In genomic region chr5:91381134-91381773, GRCh38 we compare ENCODE assay signal across 8 cellular contexts. TPM values are rescaled to one million over a fixed set of nuclear protein-coding genes. Genes with fewer than 3 reads are reported as not detected.
A peak's percentile ranks its signal among the peaks of the same experiment; 100 is the strongest.
DNase-seq lines count a peak whose midpoint lies in the region; ATAC-seq, FAIRE-seq and TF ChIP-seq lines count a peak whose summit lies in the region.

No MANE protein-coding gene starts in this region.

- H3K4me2 ChIP-seq in GM23338: peak overlapping the region; percentile 79

- H3K4me3 ChIP-seq in GM23338 (peak overlapping the region; percentile 69), skin epidermis (peak overlapping the region; percentile 61 to 84 (median 69))

- peaks cover 10% of the 10 kb centered on the region for H3K79me2 ChIP-seq in GM23338 (replicated peaks; ENCODE audit: insufficient read depth)

- POLR2A ChIA-PET in T-cell (lab: Charles Lee): interaction anchor here (0.6 to 2.1 kb wide), 28 partner anchors 10 to 972 kb away, joined by 3 to 22 read pairs (median 6); partner anchors contain the start of genes CETN3 (in 2 of the 2) and LYSMD3 (in 1 of the 2)

- CTCF ChIA-PET in T-cell (lab: Charles Lee): interaction anchor here in 1 of 2 donors (0.7 to 1.2 kb wide), 6 partner anchors 50 to 907 kb away, joined by 3 to 4 read pairs (median 3); partner anchors contain the start of genes MBLAC2 and POLR3G

- ATAC-seq in GM23338 (no peak), T-cell (replicated peaks in 1 of 4) (no peak), left colon (no peak)

- intact Hi-C loops in left colon (cut with DNase I, micrococcal nuclease): loop anchor here (5.0 to 10.0 kb wide), 3 partner anchors 99 to 276 kb away; no protein-coding TSS in a partner anchor

- no peaks in the 10 kb centered on the region for H4K20me1 ChIP-seq in GM23338 (replicated peaks; ENCODE audit: insufficient read depth)

- H3K4me1 Mint-ChIP-seq in GM23338 (peaks cover 16% of the 10 kb centered on the region), T-cell (peaks cover 29 to 41% (median 40%) of the 10 kb centered on the region in 3 donors)

- peak overlapping the region; percentile 94 for H3K27ac ChIP-seq in GM23338 (ENCODE audit: low read depth)
- peak overlapping the region; percentile 62 to 100 (median 97) for H3K27ac ChIP-seq in skin epidermis

- H3K36me3 ChIP-seq in GM23338 (ENCODE audit: insufficient read depth): no peaks in the 10 kb centered on the region

- FAIRE-seq in frontal cortex (lab: Jason Lieb, UNC): peak; percentile 70

- H3K9me2 ChIP-seq in GM23338 (ENCODE audit: insufficient read depth): no peaks in the 10 kb centered on the region

- H3K4me3 Mint-ChIP-seq in GM23338 (peak overlapping the region; percentile 90), T-cell (peak overlapping the region; percentile 91 to 96 (median 92))

- TF ChIP-seq CTCF in GM23338 (conservative IDR thresholded peaks at IDR 0.05; ENCODE audit: low read depth in 2 of 2): no peak

- H3K27me3 ChIP-seq in GM23338 (ENCODE audit: insufficient read depth): no peaks in the 10 kb centered on the region

- H3K9me3 Mint-ChIP-seq in GM23338: no peaks in the 10 kb centered on the region
- no peaks in the 10 kb centered on the region for H3K9me3 Mint-ChIP-seq in T-cell

- H2AFZ ChIP-seq in GM23338: no peak overlapping the region

- H3K36me3 Mint-ChIP-seq in GM23338 (ENCODE audit: low read depth): peaks cover 31% of the 10 kb centered on the region; the same call in 2 of the 3 replicates
- peaks cover 28% of the 10 kb centered on the region for H3K36me3 Mint-ChIP-seq in T-cell

- no peaks in the 10 kb centered on the region for H3F3A ChIP-seq in GM23338 (replicated peaks; ENCODE audit: low read depth)

- DNase-seq in GM23338 (ENCODE audit: low spot score) (no peak), T-cell (no peak), frontal cortex (ENCODE audit: low spot score in 2 of 2) (no peak), left colon (no peak), UCSD-AML1 (lab: John Stamatoyannopoulos, UW; ENCODE audit: unreplicated experiment) (no peak), iPS-NIHi7 (ENCODE audit: extremely low spot score) (no peak), NCI-H345 treated with DMSO at 0.1 percent for 48 hours (lab: John Stamatoyannopoulos, UW; ENCODE audit: unreplicated experiment) (no peak)

- H3K27me3 Mint-ChIP-seq in GM23338 (ENCODE audit: insufficient read depth, low read depth, poor library complexity) (peaks cover 25% of the 10 kb centered on the region), T-cell (no peaks in the 10 kb centered on the region)

- peaks cover 12% of the 10 kb centered on the region; the same call in 1 of the 2 replicates for H3K4me1 ChIP-seq in GM23338 (ENCODE audit: insufficient read depth)

- H3K27ac Mint-ChIP-seq in GM23338 (peak overlapping the region; percentile 99), T-cell (peak overlapping the region; percentile 99)

TF ChIP-seq in GM23338, 12 proteins besides CTCF, POLR2A, EP300 and RAD21:
- peak; percentile 59; the same call in 1 of the 2 replicates for TF ChIP-seq POLR2AphosphoS5 (IDR thresholded peaks at IDR 0.05; ENCODE audit: low read depth)
- no peak for TF ChIP-seq ZNF462 (CRISPR knock-in tag; IDR thresholded peaks at IDR 0.05)
- TF ChIP-seq, protein P1, sequence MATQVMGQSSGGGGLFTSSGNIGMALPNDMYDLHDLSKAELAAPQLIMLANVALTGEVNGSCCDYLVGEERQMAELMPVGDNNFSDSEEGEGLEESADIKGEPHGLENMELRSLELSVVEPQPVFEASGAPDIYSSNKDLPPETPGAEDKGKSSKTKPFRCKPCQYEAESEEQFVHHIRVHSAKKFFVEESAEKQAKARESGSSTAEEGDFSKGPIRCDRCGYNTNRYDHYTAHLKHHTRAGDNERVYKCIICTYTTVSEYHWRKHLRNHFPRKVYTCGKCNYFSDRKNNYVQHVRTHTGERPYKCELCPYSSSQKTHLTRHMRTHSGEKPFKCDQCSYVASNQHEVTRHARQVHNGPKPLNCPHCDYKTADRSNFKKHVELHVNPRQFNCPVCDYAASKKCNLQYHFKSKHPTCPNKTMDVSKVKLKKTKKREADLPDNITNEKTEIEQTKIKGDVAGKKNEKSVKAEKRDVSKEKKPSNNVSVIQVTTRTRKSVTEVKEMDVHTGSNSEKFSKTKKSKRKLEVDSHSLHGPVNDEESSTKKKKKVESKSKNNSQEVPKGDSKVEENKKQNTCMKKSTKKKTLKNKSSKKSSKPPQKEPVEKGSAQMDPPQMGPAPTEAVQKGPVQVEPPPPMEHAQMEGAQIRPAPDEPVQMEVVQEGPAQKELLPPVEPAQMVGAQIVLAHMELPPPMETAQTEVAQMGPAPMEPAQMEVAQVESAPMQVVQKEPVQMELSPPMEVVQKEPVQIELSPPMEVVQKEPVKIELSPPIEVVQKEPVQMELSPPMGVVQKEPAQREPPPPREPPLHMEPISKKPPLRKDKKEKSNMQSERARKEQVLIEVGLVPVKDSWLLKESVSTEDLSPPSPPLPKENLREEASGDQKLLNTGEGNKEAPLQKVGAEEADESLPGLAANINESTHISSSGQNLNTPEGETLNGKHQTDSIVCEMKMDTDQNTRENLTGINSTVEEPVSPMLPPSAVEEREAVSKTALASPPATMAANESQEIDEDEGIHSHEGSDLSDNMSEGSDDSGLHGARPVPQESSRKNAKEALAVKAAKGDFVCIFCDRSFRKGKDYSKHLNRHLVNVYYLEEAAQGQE (IDR thresholded peaks at IDR 0.05; ENCODE audit: unreplicated experiment): no peak
- no peak for TF ChIP-seq ETS1 (IDR thresholded peaks at IDR 0.05)
TF ChIP-seq in GM23338: peak in this region for 1.

RNA-seq across cellular contexts. Expression of gene ARRDC3, which starts 1.9 kb away (rescaled TPM):
- total RNA-seq in GM23338 (2014; rRNA removed; shearing (Covaris generic)): 13.6 and 16.5 TPM in 2 replicates
- polyA plus RNA-seq in GM23338 (2016; fragmentation: Nextera tagmentation; extraction: Ambion mirVana): 8.5 and 11.9 TPM in 2 replicates
- total RNA-seq in T-cell (100 to 1,000 TPM; 107 to 219 (median 127) TPM), frontal cortex (259 TPM), left colon (10 to 100 TPM; 14.5 to 33.0 TPM)
